30 cellular contexts compared by ENCODE assay signal in the genomic region with DNA sequence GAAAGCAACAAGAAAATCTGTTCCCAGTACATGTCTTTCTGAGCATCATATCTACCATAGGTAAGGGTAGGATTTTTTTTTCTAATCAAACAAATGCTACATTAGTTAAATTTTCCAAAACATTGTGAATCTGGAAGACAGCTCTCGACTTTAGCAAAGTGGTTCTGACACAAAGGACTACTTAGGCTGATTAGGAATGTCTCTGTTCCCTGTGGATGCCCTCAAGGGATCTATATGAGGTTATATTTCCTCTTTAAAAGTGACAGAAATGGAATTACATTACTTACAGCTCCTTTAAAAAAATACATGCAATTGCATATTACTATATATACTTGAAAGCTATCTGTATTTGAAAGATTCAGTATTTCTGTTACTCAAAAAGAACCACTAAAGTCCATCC. TPM values are rescaled to one million over a fixed set of nuclear protein-coding genes. Genes with fewer than 3 reads are reported as not detected.
"Had no signal": no experiment of that assay in that cellular context is flagged by ENCODE, and none has a peak within 500 bp of the region (broad histone marks: within the 10 kb centered on the region; RNA-seq: fewer than 3 reads in every experiment).

No MANE protein-coding gene starts in this region.

- H3K9me3 Mint-ChIP-seq: dendritic cell treated with granulocyte-macrophage colony-stimulating factor and Interleukin-4, amounts not matched to agents 40 ng/mL and 50 ng/mL, for 4 days; effector memory CD8-positive, alpha-beta T cell; endodermal cell; mesothelial cell of epicardium had no signal

- H3K27me3 Mint-ChIP-seq: dendritic cell treated with granulocyte-macrophage colony-stimulating factor and Interleukin-4, amounts not matched to agents 40 ng/mL and 50 ng/mL, for 4 days had no signal

- H3K4me3 Mint-ChIP-seq: dendritic cell treated with granulocyte-macrophage colony-stimulating factor and Interleukin-4, amounts not matched to agents 40 ng/mL and 50 ng/mL, for 4 days; effector memory CD8-positive, alpha-beta T cell; endodermal cell; mesothelial cell of epicardium had no signal

- H3K36me3 ChIP-seq: colonic mucosa, esophagus squamous epithelium, gastrocnemius medialis, heart right ventricle, lower lobe of right lung had no signal

- H3K9me3 ChIP-seq: colonic mucosa, esophagus squamous epithelium, gastrocnemius medialis, heart right ventricle, lower lobe of right lung, mucosa of descending colon had no signal

- H3K4me3 ChIP-seq: colonic mucosa, esophagus squamous epithelium, gastrocnemius medialis, heart right ventricle, lower lobe of right lung, mucosa of descending colon had no signal

- DNase-seq: colonic mucosa; cortex of kidney; effector CD8-positive, alpha-beta T cell; effector memory CD8-positive, alpha-beta T cell; endodermal cell; erythroblast; esophagus squamous epithelium; foreskin fibroblast; foreskin melanocyte; gastrocnemius medialis; glutamatergic neuron; head of caudate nucleus; heart right ventricle; hippocampal formation; left cardiac atrium; left ventricle myocardium superior; lower lobe of right lung; mesenchymal stem cell; mucosa of descending colon had no signal

- H3K27ac ChIP-seq: colonic mucosa, epithelial cell of prostate, esophagus squamous epithelium, gastrocnemius medialis, heart right ventricle, lower lobe of right lung had no signal

- H3K27me3 ChIP-seq: colonic mucosa, esophagus squamous epithelium, gastrocnemius medialis, heart right ventricle had no signal

- H3K4me1 Mint-ChIP-seq: endodermal cell had no signal

- H3K36me3 Mint-ChIP-seq: mesothelial cell of epicardium had no signal

- H3K4me1 ChIP-seq: colonic mucosa, esophagus squamous epithelium, gastrocnemius medialis, heart right ventricle, lower lobe of right lung had no signal

- ATAC-seq: effector memory CD8-positive, alpha-beta T cell; esophagus mucosa; gastrocnemius medialis; heart right ventricle; left cardiac atrium; left ventricle myocardium superior; lower lobe of right lung; mucosa of descending colon had no signal

- H3K27ac Mint-ChIP-seq: dendritic cell treated with granulocyte-macrophage colony-stimulating factor and Interleukin-4, amounts not matched to agents 40 ng/mL and 50 ng/mL, for 4 days; effector memory CD8-positive, alpha-beta T cell; endodermal cell; mesothelial cell of epicardium had no signal

RNA-seq across cellular contexts. Expression of a gene that starts 15.4 kb away (rescaled TPM):
- total RNA-seq: dermis microvascular lymphatic vessel endothelial cell, endodermal cell, glomerular endothelial cell, kidney epithelial cell, left cardiac atrium, left ventricle myocardium superior, lower leg skin, lung microvascular endothelial cell, mesenteric fat pad, mesothelial cell of epicardium had no signal
- polyA plus RNA-seq: heart right ventricle, keratinocyte had no signal
